In genomic region chr1:30458730-30459485, GRCh38 we compare ENCODE assay signal across 7 cellular contexts.
DNase-seq lines count a peak whose midpoint lies in the region; TF ChIP-seq lines count a peak whose summit lies in the region.
"Not testable (repeated sequence)": the region's sequence is repeated elsewhere in the genome, so short reads cannot be mapped to it uniquely, and the experiment has no call there.

No MANE protein-coding gene starts in this region.

- TF ChIP-seq EP300 in stomach (IDR thresholded peaks at IDR 0.05), result not testable (repeated sequence)

- H3K4me3 ChIP-seq in Jurkat, Clone E6-1 (ENCODE audit: low read length); Peyer's patch; stomach: not testable (repeated sequence)

- not testable (repeated sequence) for H3K27me3 ChIP-seq in Peyer's patch
- peaks cover 0 to 10% (median 0%) of the 10 kb centered on the region in 3 donors for H3K27me3 ChIP-seq in stomach

- 75 to 86% (median 80%) methylated on average over 13 of the region's 13 CpGs for WGBS in stomach, 5 donors

- not testable (repeated sequence) for H3K4me1 ChIP-seq in Peyer's patch, stomach

- not testable (repeated sequence) for H3K36me3 ChIP-seq in Peyer's patch, stomach

- TF ChIP-seq CTCF in Peyer's patch (IDR thresholded peaks at IDR 0.05); stomach (IDR thresholded peaks at IDR 0.05): not testable (repeated sequence)

- TF ChIP-seq POLR2A in Peyer's patch (IDR thresholded peaks at IDR 0.05); stomach (IDR thresholded peaks at IDR 0.05): not testable (repeated sequence)

- H3K27ac ChIP-seq in Peyer's patch, stomach: not testable (repeated sequence)

- intact Hi-C loops in posterior vena cava (cut with DNase I); stomach (cut with DNase I; ENCODE audit: low total_unique reads): not testable (repeated sequence)

- DNase-seq in Jurkat, Clone E6-1 (ENCODE audit: low read depth, low spot score), result peak; percentile 5
- DNase-seq in Peyer's patch (peak in 2 of 3 donors; percentile 13 to 40), mesenteric fat pad (ENCODE audit: low spot score) (peak; percentile 47), posterior vena cava (ENCODE audit: low spot score) (peak; percentile 65), stomach (peak; percentile 47), ureter (ENCODE audit: low spot score) (peak; percentile 42)
- peak; percentile 21 for DNase-seq in activated effector memory CD4-positive, alpha-beta T cell treated with anti-CD3 and anti-CD28 coated beads, Interleukin-2, amount 50 U/mL, for 16 hours

- H3K9me3 ChIP-seq in Peyer's patch, result not testable (repeated sequence)
- peaks cover 0 to 20% (median 14%) of the 10 kb centered on the region in 4 donors for H3K9me3 ChIP-seq in stomach

Comparison
In these comparisons a context has a peak if more than half of its experiments do, and no peak if none do; other contexts are left out.
1. DNase-seq: peak in every context shown above with its lines; median percentile 65 in posterior vena cava; 47 in mesenteric fat pad; 47 in stomach; 42 in ureter; 26 in Peyer's patch; 21 in activated effector memory CD4-positive, alpha-beta T cell treated with anti-CD3 and anti-CD28 coated beads, Interleukin-2, amount 50 U/mL, for 16 hours; 5 in Jurkat, Clone E6-1.